Comparison of ENCODE assay signal across 21 cellular contexts in the genomic region with DNA sequence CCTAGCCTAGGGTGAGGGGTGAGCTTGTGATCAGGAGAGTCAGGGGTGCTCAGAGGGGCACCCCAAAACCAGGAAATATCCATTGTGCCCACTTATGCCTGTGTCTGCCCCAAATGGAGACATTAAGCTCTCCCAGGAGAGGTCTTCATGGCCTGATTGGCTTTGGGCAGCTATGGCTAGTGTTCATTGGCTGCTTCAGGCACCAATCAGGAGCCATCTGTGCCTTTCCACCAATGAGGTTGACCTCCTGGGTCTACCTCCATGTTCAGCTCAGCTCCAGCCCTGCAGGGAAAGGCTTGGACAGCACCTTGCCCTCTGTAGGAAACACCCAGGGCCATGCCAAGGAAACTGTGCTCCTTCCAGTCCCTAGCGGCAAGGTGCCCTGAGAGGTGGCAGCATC. TPM values are rescaled to one million over a fixed set of nuclear protein-coding genes. Genes with fewer than 3 reads are reported as not detected.
DNase-seq lines count a peak whose midpoint lies in the region; ATAC-seq and TF ChIP-seq lines count a peak whose summit lies in the region.
"Had no signal": no experiment of that assay in that cellular context is flagged by ENCODE, and none has a peak within 500 bp of the region (broad histone marks: within the 10 kb centered on the region; RNA-seq: fewer than 3 reads in every experiment).

No MANE protein-coding gene starts in this region.

- no peaks in the 10 kb centered on the region for H3K36me3 ChIP-seq in upper lobe of right lung

- CTCF ChIA-PET in activated CD8-positive, alpha-beta memory T cell treated with anti-CD3 and anti-CD28 coated beads, Interleukin-2, amount 10 ng/mL, durations not matched to agents 7 days and 5 days (lab: Charles Lee): interaction anchor here (0.7 to 2.0 kb wide), 4 partner anchors 12 to 39 kb away, joined by 3 to 6 read pairs (median 3); no protein-coding TSS in a partner anchor

- H3K9me3 Mint-ChIP-seq in activated CD8-positive, alpha-beta memory T cell treated with anti-CD3 and anti-CD28 coated beads, Interleukin-2, amount 10 ng/mL, durations not matched to agents 7 days and 5 days (ENCODE audit: low read depth): no peaks in the 10 kb centered on the region
- H3K9me3 Mint-ChIP-seq: activated CD8-positive, alpha-beta T cell treated with anti-CD3 and anti-CD28 coated beads for 36 hours; T-cell had no signal

- peaks cover 55% of the 10 kb centered on the region for H3K27me3 Mint-ChIP-seq in activated CD8-positive, alpha-beta memory T cell treated with anti-CD3 and anti-CD28 coated beads, Interleukin-2, amount 10 ng/mL, durations not matched to agents 7 days and 5 days

- DNase-seq in DMS 273 (lab: John Stamatoyannopoulos, UW; ENCODE audit: unreplicated experiment): peak; percentile 69
- no peak for DNase-seq in DMS 273 treated with DMSO at 0.1 percent for 48 hours (lab: John Stamatoyannopoulos, UW)
- peak; percentile 38 for DNase-seq in Daoy (ENCODE audit: low read depth)
- peak; percentile 68 for DNase-seq in M059J (ENCODE audit: low read depth)
- DNase-seq in amniotic epithelial cell (ENCODE audit: low read depth): peak; percentile 50
- DNase-seq in activated CD8-positive, alpha-beta memory T cell treated with anti-CD3 and anti-CD28 coated beads, Interleukin-2, amount 10 ng/mL, durations not matched to agents 7 days and 5 days: no peak
- no peak for DNase-seq in SIG-M5 treated with dmso at 0.1 percent for 504 hours (lab: John Stamatoyannopoulos, UW; ENCODE audit: unreplicated experiment)
- DNase-seq in upper lobe of right lung: no peak
- DNase-seq: 8988T; activated CD8-positive, alpha-beta T cell treated with anti-CD3 and anti-CD28 coated beads for 36 hours; C1 segment of cervical spinal cord; foreskin fibroblast; hypothalamus; kidney glomerular epithelial cell; NCI-H2029 treated with DMSO at 0.1 percent for 48 hours; NCI-H774; psoas muscle; T-cell had no signal

- H3K27me3 ChIP-seq in upper lobe of right lung: peaks cover 35% of the 10 kb centered on the region

- no peak overlapping the region for H3K27ac ChIP-seq in upper lobe of right lung
- H3K27ac ChIP-seq: psoas muscle, VCaP had no signal

- peaks cover 4% of the 10 kb centered on the region for H3K4me1 ChIP-seq in upper lobe of right lung
- H3K4me1 ChIP-seq: psoas muscle had no signal

- no peak overlapping the region for H3K27ac Mint-ChIP-seq in activated CD8-positive, alpha-beta memory T cell treated with anti-CD3 and anti-CD28 coated beads, Interleukin-2, amount 10 ng/mL, durations not matched to agents 7 days and 5 days
- H3K27ac Mint-ChIP-seq: activated CD8-positive, alpha-beta T cell treated with anti-CD3 and anti-CD28 coated beads for 36 hours; activated naive CD8-positive, alpha-beta T cell; brain had no signal

- intact Hi-C loops in upper lobe of right lung (cut with DNase I): no loop called here

- no peaks in the 10 kb centered on the region for H3K9me3 ChIP-seq in upper lobe of right lung
- H3K9me3 ChIP-seq: psoas muscle had no signal

- no peak overlapping the region for H3K4me3 Mint-ChIP-seq in activated CD8-positive, alpha-beta memory T cell treated with anti-CD3 and anti-CD28 coated beads, Interleukin-2, amount 10 ng/mL, durations not matched to agents 7 days and 5 days
- H3K4me3 Mint-ChIP-seq: activated CD8-positive, alpha-beta T cell treated with anti-CD3 and anti-CD28 coated beads for 36 hours; activated naive CD8-positive, alpha-beta T cell; T-cell had no signal

- H3K4me3 ChIP-seq in upper lobe of right lung: no peak overlapping the region
- H3K4me3 ChIP-seq: psoas muscle had no signal

- H3K4me1 Mint-ChIP-seq in activated CD8-positive, alpha-beta memory T cell treated with anti-CD3 and anti-CD28 coated beads, Interleukin-2, amount 10 ng/mL, durations not matched to agents 7 days and 5 days: peaks cover 12% of the 10 kb centered on the region

- no peaks in the 10 kb centered on the region for H3K36me3 Mint-ChIP-seq in activated CD8-positive, alpha-beta memory T cell treated with anti-CD3 and anti-CD28 coated beads, Interleukin-2, amount 10 ng/mL, durations not matched to agents 7 days and 5 days
- H3K36me3 Mint-ChIP-seq: activated naive CD8-positive, alpha-beta T cell; T-cell had no signal

- ATAC-seq in activated CD8-positive, alpha-beta memory T cell treated with anti-CD3 and anti-CD28 coated beads, Interleukin-2, amount 10 ng/mL, durations not matched to agents 7 days and 5 days: no peak
- no peak for ATAC-seq in upper lobe of right lung
- ATAC-seq: activated CD8-positive, alpha-beta T cell treated with anti-CD3 and anti-CD28 coated beads for 36 hours; psoas muscle; T-cell had no signal

- TF ChIP-seq CTCF in upper lobe of right lung (IDR thresholded peaks at IDR 0.05): no peak

RNA-seq across cellular contexts. Expression of a gene that starts 23.9 kb away (rescaled TPM):
- total RNA-seq in Daoy (2014; rRNA removed; shearing (Covaris generic)): 27.8 and 32.1 TPM in 2 replicates
- 204 and 265 TPM in 2 replicates for total RNA-seq in M059J (2014; rRNA removed; shearing (Covaris generic))
- 10 to 100 TPM; 36.5 to 62.9 TPM for total RNA-seq in activated CD8-positive, alpha-beta memory T cell treated with anti-CD3 and anti-CD28 coated beads, Interleukin-2, amount 10 ng/mL, durations not matched to agents 7 days and 5 days
- 494 TPM for total RNA-seq in upper lobe of right lung

Comparison
In these comparisons a context has a peak if more than half of its experiments do, and no peak if none do; other contexts are left out.
1. DNase-seq: peak in DMS 273 (single experiment), Daoy (single experiment), M059J (single experiment) and amniotic epithelial cell (single experiment); none in DMS 273 treated with DMSO at 0.1 percent for 48 hours (single experiment), activated CD8-positive, alpha-beta memory T cell treated with anti-CD3 and anti-CD28 coated beads, Interleukin-2, amount 10 ng/mL, durations not matched to agents 7 days and 5 days (single experiment), SIG-M5 treated with dmso at 0.1 percent for 504 hours (single experiment) and upper lobe of right lung (single experiment).